19 cellular contexts compared by ENCODE assay signal in genomic region chr11:27875480-27876208, GRCh38.
"Had no signal": no experiment of that assay in that cellular context is flagged by ENCODE, and none has a peak within 500 bp of the region (broad histone marks: within the 10 kb centered on the region; RNA-seq: fewer than 3 reads in every experiment).

No MANE protein-coding gene starts in this region.

- H3K36me3 ChIP-seq: ascending aorta, heart right ventricle, neutrophil, pancreas, thoracic aorta, upper lobe of right lung, WERI-Rb-1 had no signal

- FAIRE-seq: endometrium, pancreas had no signal

- H3K4me1 ChIP-seq: ascending aorta, upper lobe of right lung had no signal

- ATAC-seq: naive thymus-derived CD8-positive, alpha-beta T cell; pancreas; sciatic nerve; stimulated activated memory B cell treated with anti-CD40 and anti-IgM and Interleukin-4, amounts not matched to agents 10 μg/mL and 1 μg/mL and 100 μg/mL, for 72 hours; upper lobe of right lung had no signal

- H3K27me3 ChIP-seq: ascending aorta, heart right ventricle, neutrophil, pancreas, upper lobe of right lung had no signal

- DNase-seq: activated CD4-positive, alpha-beta T cell treated with anti-CD3 and anti-CD28 coated beads for 1 hour; activated CD8-positive, alpha-beta memory T cell treated with anti-CD3 and anti-CD28 coated beads for 24 hours; activated CD8-positive, alpha-beta memory T cell treated with anti-CD3 and anti-CD28 coated beads, Interleukin-2, amount 50 U/mL, for 48 hours; activated effector memory CD4-positive, alpha-beta T cell treated with Interleukin-2 at 50 U/mL for 16 hours; activated T-cell treated with anti-CD3 and anti-CD28 coated beads, Interleukin-2, amount 50 U/mL, for 48 hours; cortex of kidney; heart right ventricle; mesendoderm; naive thymus-derived CD8-positive, alpha-beta T cell; pancreas; stimulated activated CD4-positive, alpha-beta T cell treated with anti-CD3 and anti-CD28 coated beads, Interleukin-4, amount 100 ng/mL, for 24 hours; upper lobe of right lung; WERI-Rb-1 had no signal

- H3K27ac ChIP-seq: ascending aorta, heart right ventricle, neutrophil, pancreas, thoracic aorta, upper lobe of right lung, WERI-Rb-1 had no signal

- H3K4me3 ChIP-seq: ascending aorta, heart right ventricle, pancreas, thoracic aorta, upper lobe of right lung had no signal

- H3K9me3 ChIP-seq: ascending aorta, neutrophil, pancreas, thoracic aorta, upper lobe of right lung had no signal
